Comparison of ENCODE assay signal across 1 cellular context in the genomic region with DNA sequence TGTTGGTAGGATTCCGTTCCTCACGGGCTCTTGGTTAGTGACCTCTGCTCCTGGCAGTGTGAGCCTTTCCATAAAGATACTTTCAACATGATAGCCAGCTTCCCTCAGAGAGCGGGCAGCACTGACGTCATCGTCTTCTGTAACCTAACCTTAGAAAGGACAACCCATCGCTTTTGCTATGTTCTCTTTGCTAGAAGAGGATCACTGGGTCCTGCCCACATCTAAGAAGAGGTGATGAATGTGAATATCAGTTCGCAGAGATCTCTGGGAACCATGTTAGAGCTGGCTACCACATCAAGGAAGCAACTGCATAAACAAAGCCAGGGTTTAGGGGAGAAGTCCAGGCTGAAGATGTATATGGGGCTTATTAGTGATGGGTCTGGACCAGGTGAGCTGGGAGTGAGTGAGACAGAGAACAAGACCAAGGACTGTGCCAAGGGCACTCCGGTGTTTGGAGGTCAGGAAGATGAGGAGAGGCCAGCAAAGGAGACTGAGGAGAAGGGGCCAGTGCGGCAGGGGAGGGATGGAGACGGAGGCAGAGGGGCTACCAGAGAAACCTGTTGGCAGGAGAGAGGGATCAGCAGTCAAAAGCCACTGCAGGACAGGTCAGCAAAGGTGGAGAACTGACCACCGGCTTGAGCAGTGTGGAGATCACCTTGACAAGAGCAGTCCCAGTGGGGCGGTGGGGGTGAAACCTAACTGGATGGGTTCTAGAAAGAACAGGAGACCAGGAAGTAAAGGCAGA.
TF ChIP-seq lines count a peak whose summit lies in the region.

No MANE protein-coding gene starts in this region.

TF ChIP-seq in IMR-90, 13 proteins besides CTCF, POLR2A, EP300 and RAD21:
- TF ChIP-seq, protein P1, sequence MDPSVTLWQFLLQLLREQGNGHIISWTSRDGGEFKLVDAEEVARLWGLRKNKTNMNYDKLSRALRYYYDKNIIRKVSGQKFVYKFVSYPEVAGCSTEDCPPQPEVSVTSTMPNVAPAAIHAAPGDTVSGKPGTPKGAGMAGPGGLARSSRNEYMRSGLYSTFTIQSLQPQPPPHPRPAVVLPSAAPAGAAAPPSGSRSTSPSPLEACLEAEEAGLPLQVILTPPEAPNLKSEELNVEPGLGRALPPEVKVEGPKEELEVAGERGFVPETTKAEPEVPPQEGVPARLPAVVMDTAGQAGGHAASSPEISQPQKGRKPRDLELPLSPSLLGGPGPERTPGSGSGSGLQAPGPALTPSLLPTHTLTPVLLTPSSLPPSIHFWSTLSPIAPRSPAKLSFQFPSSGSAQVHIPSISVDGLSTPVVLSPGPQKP (IDR thresholded peaks at IDR 0.05; ENCODE audit: borderline replicate concordance, low read depth, low read length) = no peak
- TF ChIP-seq BHLHE40 (IDR thresholded peaks at IDR 0.05; ENCODE audit: low read depth, low read length) = no peak
- TF ChIP-seq CEBPB (IDR thresholded peaks at IDR 0.05; ENCODE audit: low read depth, low read length) = no peak
- no peak for TF ChIP-seq MXI1 (IDR thresholded peaks at IDR 0.05; ENCODE audit: borderline replicate concordance, low read depth, low read length)
- no peak for TF ChIP-seq FOS (IDR thresholded peaks at IDR 0.05; ENCODE audit: low read depth, low read length)
- TF ChIP-seq CHD1 (IDR thresholded peaks at IDR 0.05; ENCODE audit: low read depth, low read length) = no peak
- TF ChIP-seq RFX5 (IDR thresholded peaks at IDR 0.05; ENCODE audit: low read depth, low read length) = no peak
- TF ChIP-seq MAZ (IDR thresholded peaks at IDR 0.05; ENCODE audit: borderline replicate concordance, low read depth, low read length) = no peak
- TF ChIP-seq MAFK (IDR thresholded peaks at IDR 0.05; ENCODE audit: low read depth, low read length) = no peak
- TF ChIP-seq, protein P2, sequence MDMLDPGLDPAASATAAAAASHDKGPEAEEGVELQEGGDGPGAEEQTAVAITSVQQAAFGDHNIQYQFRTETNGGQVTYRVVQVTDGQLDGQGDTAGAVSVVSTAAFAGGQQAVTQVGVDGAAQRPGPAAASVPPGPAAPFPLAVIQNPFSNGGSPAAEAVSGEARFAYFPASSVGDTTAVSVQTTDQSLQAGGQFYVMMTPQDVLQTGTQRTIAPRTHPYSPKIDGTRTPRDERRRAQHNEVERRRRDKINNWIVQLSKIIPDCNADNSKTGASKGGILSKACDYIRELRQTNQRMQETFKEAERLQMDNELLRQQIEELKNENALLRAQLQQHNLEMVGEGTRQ (IDR thresholded peaks at IDR 0.05; ENCODE audit: low read depth, low read length) = no peak
- TF ChIP-seq NFE2L2 (IDR thresholded peaks at IDR 0.05; ENCODE audit: low read depth, low read length) = no peak
- no peak for TF ChIP-seq SMC3 (IDR thresholded peaks at IDR 0.05; ENCODE audit: low read depth, low read length)
- TF ChIP-seq RCOR1 (IDR thresholded peaks at IDR 0.05; ENCODE audit: insufficient replicate concordance, low read length) = no peak
